In genomic region chr16:30882429-30883310, GRCh38 we compare ENCODE assay signal across 1 cellular context.
TF ChIP-seq lines count a peak whose summit lies in the region.

No MANE protein-coding gene starts in this region.

TF ChIP-seq in SK-N-SH treated with all-trans-retinoic acid at 6 μM for 48 hours, 23 proteins besides CTCF, POLR2A, EP300 and RAD21 (continued from another document):
- TF ChIP-seq TSHZ2 (CRISPR knock-in tag; IDR thresholded peaks at IDR 0.05) (no peak), CSRNP3 (CRISPR knock-in tag; IDR thresholded peaks at IDR 0.05) (no peak), SNAI2 (CRISPR knock-in tag; IDR thresholded peaks at IDR 0.05) (no peak), PATZ1 (CRISPR knock-in tag; IDR thresholded peaks at IDR 0.05; ENCODE audit: borderline replicate concordance) (no peak), BACH2 (CRISPR knock-in tag; IDR thresholded peaks at IDR 0.05; ENCODE audit: borderline replicate concordance) (no peak)
